In genomic region chr20:37856034-37856433, GRCh38 we compare ENCODE assay signal across 12 cellular contexts. TPM values are rescaled to one million over a fixed set of nuclear protein-coding genes. Genes with fewer than 3 reads are reported as not detected.
A peak's percentile ranks its signal among the peaks of the same experiment; 100 is the strongest.
DNase-seq lines count a peak whose midpoint lies in the region; ATAC-seq, FAIRE-seq and TF ChIP-seq lines count a peak whose summit lies in the region.
"Not testable (repeated sequence)": the region's sequence is repeated elsewhere in the genome, so short reads cannot be mapped to it uniquely, and the experiment has no call there.
"Had no signal": no experiment of that assay in that cellular context is flagged by ENCODE, and none has a peak within 500 bp of the region (broad histone marks: within the 10 kb centered on the region; RNA-seq: fewer than 3 reads in every experiment).

No MANE protein-coding gene starts in this region.

- POLR2A ChIA-PET in HepG2 (lab: Yijun Ruan, JAX), result not testable (repeated sequence)

- not testable (repeated sequence) for H3K27me3 ChIP-seq in Karpas-422 (ENCODE audit: low read length); HepG2 (ENCODE audit: control insufficient read depth in 1 of 2, insufficient read depth in 2 of 2, low read length in 2 of 2)

- CTCF ChIA-PET in HepG2 (lab: Yijun Ruan, JAX; ENCODE audit: low intra/inter-chr PET ratio, low total read pairs), result not testable (repeated sequence)

- H2AFZ ChIP-seq in Karpas-422 (ENCODE audit: low read length); HepG2 (ENCODE audit: low read length): not testable (repeated sequence)

- not testable (repeated sequence) for FAIRE-seq in HepG2 (lab: Jason Lieb, UNC)

- peak overlapping the region; percentile 63 for H3K4me2 ChIP-seq in Karpas-422 (ENCODE audit: low read depth, low read length, poor library complexity, severe bottlenecking)
- H3K4me2 ChIP-seq in HepG2 (ENCODE audit: low read depth, low read length), result not testable (repeated sequence)

- TF ChIP-seq RAD21 in HepG2 (CRISPR knock-in tag; IDR thresholded peaks at IDR 0.05), result not testable (repeated sequence)

- not testable (repeated sequence) for BruUV-seq in HepG2 (replicated peaks; lab: Mats Ljungman, UMichigan)

- WGBS in HepG2 (ENCODE audit: low lambda C conversion rate), result 95% methylated on average over 5 of the region's 5 CpGs

- TF ChIP-seq CTCF in HFFc6 (IDR thresholded peaks at IDR 0.05); HepG2 (CRISPR knock-in tag; IDR thresholded peaks at IDR 0.05): not testable (repeated sequence)

- H3K9ac ChIP-seq in Karpas-422 (ENCODE audit: low read length); HepG2 (ENCODE audit: insufficient read depth, low read depth, low read length): not testable (repeated sequence)

- H3K4me1 ChIP-seq in Karpas-422 (ENCODE audit: low read length), result peaks cover 52% of the 10 kb centered on the region
- not testable (repeated sequence) for H3K4me1 ChIP-seq in HepG2 (ENCODE audit: insufficient read depth, low read length)

- peaks cover 14% of the 10 kb centered on the region for H3K36me3 ChIP-seq in Karpas-422 (ENCODE audit: insufficient read depth, low read length)
- peaks cover 10 to 44% of the 10 kb centered on the region in 2 experiments for H3K36me3 ChIP-seq in HepG2 (replicated peaks in 1 of 2; ENCODE audit: control insufficient read depth in 1 of 2, insufficient read depth in 2 of 2, low read length in 2 of 2)

- in situ Hi-C loops in HepG2 (cut with HindIII; ENCODE audit: extremely low pct_ligation_motif_present, low pct_unique_long_range_greater_than_20kb), result not testable (repeated sequence)

- H3K79me2 ChIP-seq in Karpas-422 (ENCODE audit: low read length); HepG2 (ENCODE audit: insufficient read depth, low read length): not testable (repeated sequence)

- intact Hi-C loops in activated T-helper 2 cell treated with anti-CD3 and anti-CD28 coated beads, Interferon-gamma antibody, Interleukin-2, Interleukin-4, amounts not matched to agents 10 μg/mL and 5 μg/mL and 100 μg/mL, durations not matched to agents 14 hours and 24 hours and 36 hours (cut with micrococcal nuclease), result loop anchor here (10.0 kb wide), 1 partner anchor 139 kb away; no protein-coding TSS in a partner anchor
- intact Hi-C loops in HepG2 (cut with micrococcal nuclease; ENCODE audit: unreplicated experiment), result not testable (repeated sequence)

- H4K20me1 ChIP-seq in Karpas-422 (ENCODE audit: insufficient read depth, low read depth, low read length); HepG2 (ENCODE audit: insufficient read depth, low read length): not testable (repeated sequence)

- peaks cover 25% of the 10 kb centered on the region for H3K4me1 Mint-ChIP-seq in HFFc6 (ENCODE audit: low read depth)
- H3K4me1 Mint-ChIP-seq in activated T-cell treated with anti-CD3 and anti-CD28 coated beads, Interleukin-2, amount 50 U/mL, for 24 hours (ENCODE audit: low read depth), result peaks cover 15% of the 10 kb centered on the region
- peaks cover 25% of the 10 kb centered on the region for H3K4me1 Mint-ChIP-seq in activated T-helper 2 cell treated with anti-CD3 and anti-CD28 coated beads, Interferon-gamma antibody, Interleukin-2, Interleukin-4, amounts not matched to agents 10 μg/mL and 5 μg/mL and 100 μg/mL, durations not matched to agents 14 hours and 24 hours and 36 hours (ENCODE audit: low read depth)
- H3K4me1 Mint-ChIP-seq in activated naive CD8-positive, alpha-beta T cell treated with anti-CD3 and anti-CD28 coated beads, Interleukin-2, amount 50 U/mL, for 24 hours; stimulated activated naive CD8-positive, alpha-beta T cell treated with anti-CD3 and anti-CD28 coated beads, Interleukin-15, amount 100 ng/mL, for 72 hours: not testable (repeated sequence)
- peaks cover 5 to 23% of the 10 kb centered on the region in 2 donors for H3K4me1 Mint-ChIP-seq in stimulated activated naive B cell treated with anti-CD40 and anti-IgM and Interleukin-4, amounts not matched to agents 10 μg/mL and 1 μg/mL and 100 μg/mL, for 72 hours

- not testable (repeated sequence) for H3K4me3 ChIP-seq in Karpas-422 (ENCODE audit: low read length); HepG2 (replicated peaks in 1 of 3; ENCODE audit: insufficient read depth in 1 of 3, low read depth in 2 of 3, low read length in 3 of 3)

- ATAC-seq in activated naive CD8-positive, alpha-beta T cell treated with anti-CD3 and anti-CD28 coated beads, Interleukin-2, amount 50 U/mL, for 24 hours; HepG2; stimulated activated naive B cell treated with anti-CD40 and anti-IgM and Interleukin-4, amounts not matched to agents 10 μg/mL and 1 μg/mL and 100 μg/mL, for 72 hours (replicated peaks); stimulated activated naive CD8-positive, alpha-beta T cell treated with anti-CD3 and anti-CD28 coated beads, Interleukin-15, amount 100 ng/mL, for 72 hours: not testable (repeated sequence)

- TF ChIP-seq POLR2A in HepG2 (IDR thresholded peaks at IDR 0.05; ENCODE audit: insufficient read depth in 1 of 2, low read depth in 2 of 2, low read length in 2 of 2), result not testable (repeated sequence)

- H3K27ac Mint-ChIP-seq in HFFc6, result peak overlapping the region; percentile 87
- peak overlapping the region; percentile 48 for H3K27ac Mint-ChIP-seq in activated T-cell treated with anti-CD3 and anti-CD28 coated beads, Interleukin-2, amount 50 U/mL, for 24 hours
- H3K27ac Mint-ChIP-seq in activated T-helper 2 cell treated with anti-CD3 and anti-CD28 coated beads, Interferon-gamma antibody, Interleukin-2, Interleukin-4, amounts not matched to agents 10 μg/mL and 5 μg/mL and 100 μg/mL, durations not matched to agents 14 hours and 24 hours and 36 hours, result peak overlapping the region; percentile 77
- peak overlapping the region; percentile 5 for H3K27ac Mint-ChIP-seq in activated naive CD8-positive, alpha-beta T cell treated with anti-CD3 and anti-CD28 coated beads, Interleukin-2, amount 50 U/mL, for 24 hours
- H3K27ac Mint-ChIP-seq in stimulated activated naive B cell treated with anti-CD40 and anti-IgM and Interleukin-4, amounts not matched to agents 10 μg/mL and 1 μg/mL and 100 μg/mL, for 72 hours, result peak overlapping the region; percentile 63
- H3K27ac Mint-ChIP-seq in stimulated activated naive CD8-positive, alpha-beta T cell treated with anti-CD3 and anti-CD28 coated beads, Interleukin-15, amount 100 ng/mL, for 72 hours, result peak overlapping the region; percentile 45 to 77

- TF ChIP-seq EP300 in HepG2 (IDR thresholded peaks at IDR 0.05; ENCODE audit: low read depth in 2 of 2, low read length in 2 of 2); HepG2 (CRISPR knock-in tag; IDR thresholded peaks at IDR 0.05; ENCODE audit: borderline replicate concordance): not testable (repeated sequence)

- H3K9me2 ChIP-seq in Karpas-422 (replicated peaks; ENCODE audit: insufficient read depth, low read length), result not testable (repeated sequence)

- not testable (repeated sequence) for H3K9me3 Mint-ChIP-seq in HFFc6; activated T-cell treated with anti-CD3 and anti-CD28 coated beads, Interleukin-2, amount 50 U/mL, for 24 hours; activated T-helper 2 cell treated with anti-CD3 and anti-CD28 coated beads, Interferon-gamma antibody, Interleukin-2, Interleukin-4, amounts not matched to agents 10 μg/mL and 5 μg/mL and 100 μg/mL, durations not matched to agents 14 hours and 24 hours and 36 hours; activated naive CD8-positive, alpha-beta T cell treated with anti-CD3 and anti-CD28 coated beads, Interleukin-2, amount 50 U/mL, for 24 hours; stimulated activated naive B cell treated with anti-CD40 and anti-IgM and Interleukin-4, amounts not matched to agents 10 μg/mL and 1 μg/mL and 100 μg/mL, for 72 hours; stimulated activated naive CD8-positive, alpha-beta T cell treated with anti-CD3 and anti-CD28 coated beads, Interleukin-15, amount 100 ng/mL, for 72 hours

- H3K27me3 Mint-ChIP-seq in HFFc6 (ENCODE audit: insufficient read depth); activated T-cell treated with anti-CD3 and anti-CD28 coated beads, Interleukin-2, amount 50 U/mL, for 24 hours; activated T-helper 2 cell treated with anti-CD3 and anti-CD28 coated beads, Interferon-gamma antibody, Interleukin-2, Interleukin-4, amounts not matched to agents 10 μg/mL and 5 μg/mL and 100 μg/mL, durations not matched to agents 14 hours and 24 hours and 36 hours (ENCODE audit: low read depth); activated naive CD8-positive, alpha-beta T cell treated with anti-CD3 and anti-CD28 coated beads, Interleukin-2, amount 50 U/mL, for 24 hours; stimulated activated naive B cell treated with anti-CD40 and anti-IgM and Interleukin-4, amounts not matched to agents 10 μg/mL and 1 μg/mL and 100 μg/mL, for 72 hours; stimulated activated naive CD8-positive, alpha-beta T cell treated with anti-CD3 and anti-CD28 coated beads, Interleukin-15, amount 100 ng/mL, for 72 hours: not testable (repeated sequence)

- H3K27ac ChIP-seq in Karpas-422 (ENCODE audit: low read length), result peak overlapping the region; percentile 97
- H3K27ac ChIP-seq in HepG2 (ENCODE audit: extremely low read length, insufficient read depth, low read length), result not testable (repeated sequence)

- H3K9me3 ChIP-seq in Karpas-422 (ENCODE audit: low read length); HepG2 (ENCODE audit: low read length): not testable (repeated sequence)

- H3K36me3 Mint-ChIP-seq in HFFc6 (ENCODE audit: low read depth), result peaks cover 12% of the 10 kb centered on the region
- H3K36me3 Mint-ChIP-seq in activated T-cell treated with anti-CD3 and anti-CD28 coated beads, Interleukin-2, amount 50 U/mL, for 24 hours (ENCODE audit: low read depth), result peaks cover 81% of the 10 kb centered on the region
- H3K36me3 Mint-ChIP-seq in activated T-helper 2 cell treated with anti-CD3 and anti-CD28 coated beads, Interferon-gamma antibody, Interleukin-2, Interleukin-4, amounts not matched to agents 10 μg/mL and 5 μg/mL and 100 μg/mL, durations not matched to agents 14 hours and 24 hours and 36 hours (ENCODE audit: low read depth), result peaks cover 49% of the 10 kb centered on the region
- H3K36me3 Mint-ChIP-seq in activated naive CD8-positive, alpha-beta T cell treated with anti-CD3 and anti-CD28 coated beads, Interleukin-2, amount 50 U/mL, for 24 hours (ENCODE audit: low read depth), result peaks cover 21% of the 10 kb centered on the region
- H3K36me3 Mint-ChIP-seq in stimulated activated naive B cell treated with anti-CD40 and anti-IgM and Interleukin-4, amounts not matched to agents 10 μg/mL and 1 μg/mL and 100 μg/mL, for 72 hours, result peaks cover 46 to 68% of the 10 kb centered on the region in 2 donors

- DNase-seq in HFFc6; Karpas-422; activated T-cell treated with anti-CD3 and anti-CD28 coated beads, Interleukin-2, amount 50 U/mL, for 24 hours; activated T-helper 2 cell treated with anti-CD3 and anti-CD28 coated beads, Interferon-gamma antibody, Interleukin-2, Interleukin-4, amounts not matched to agents 10 μg/mL and 5 μg/mL and 100 μg/mL, durations not matched to agents 14 hours and 24 hours and 36 hours (ENCODE audit: low spot score); activated naive CD8-positive, alpha-beta T cell treated with anti-CD3 and anti-CD28 coated beads, Interleukin-2, amount 50 U/mL, for 24 hours; HepG2 (ENCODE audit: low spot score); stimulated activated naive B cell treated with anti-CD40 and anti-IgM and Interleukin-4, amounts not matched to agents 10 μg/mL and 1 μg/mL and 100 μg/mL, for 72 hours; stimulated activated naive CD8-positive, alpha-beta T cell treated with anti-CD3 and anti-CD28 coated beads, Interleukin-15, amount 100 ng/mL, for 72 hours: not testable (repeated sequence)

- H3K4me3 Mint-ChIP-seq in HFFc6; activated T-cell treated with anti-CD3 and anti-CD28 coated beads, Interleukin-2, amount 50 U/mL, for 24 hours; activated T-helper 2 cell treated with anti-CD3 and anti-CD28 coated beads, Interferon-gamma antibody, Interleukin-2, Interleukin-4, amounts not matched to agents 10 μg/mL and 5 μg/mL and 100 μg/mL, durations not matched to agents 14 hours and 24 hours and 36 hours (ENCODE audit: low read depth); activated naive CD8-positive, alpha-beta T cell treated with anti-CD3 and anti-CD28 coated beads, Interleukin-2, amount 50 U/mL, for 24 hours; stimulated activated naive B cell treated with anti-CD40 and anti-IgM and Interleukin-4, amounts not matched to agents 10 μg/mL and 1 μg/mL and 100 μg/mL, for 72 hours; stimulated activated naive CD8-positive, alpha-beta T cell treated with anti-CD3 and anti-CD28 coated beads, Interleukin-15, amount 100 ng/mL, for 72 hours: not testable (repeated sequence)

RNA-seq across cellular contexts. Expression of gene VSTM2L, which starts 46.9 kb away (rescaled TPM):
- under 1 TPM in 4 of 6 experiments, not detected in 2; 0.12 to 0.95 (median 0.55) TPM for total RNA-seq in HFFc6 (2021; fragmentation: NEBNext Ultra II Directional; extraction: Animal tissue kit (Norgen Biotek cat#: 25700))
- 0.14 TPM in 1 of 2 replicates, not detected in the other for total RNA-seq in Karpas-422 (2014; rRNA removed; shearing (Covaris generic); ENCODE audit: low replicate concordance)
- total RNA-seq in activated T-helper 2 cell treated with anti-CD3 and anti-CD28 coated beads, Interferon-gamma antibody, Interleukin-2, Interleukin-4, amounts not matched to agents 10 μg/mL and 5 μg/mL and 100 μg/mL, durations not matched to agents 14 hours and 24 hours and 36 hours, result 0.23 TPM in 1 of 2 replicates, not detected in the other
- not detected in 2 replicates for total RNA-seq in HepG2 (2016; rRNA removed; fragmentation: Illumina TruSeq; extraction: Trizol)
- total RNA-seq in HepG2 (2016; cell fraction: cytosol; rRNA removed; fragmentation: Illumina TruSeq; extraction: Trizol; ENCODE audit: low read depth), result not detected in 2 replicates
- 0.04 TPM in 1 of 2 replicates, not detected in the other for total RNA-seq in HepG2 (2016; cell fraction: insoluble cytoplasmic fraction; rRNA removed; fragmentation: Illumina TruSeq; extraction: Trizol)
- total RNA-seq in HepG2 (2016; cell fraction: membrane; rRNA removed; fragmentation: Illumina TruSeq; extraction: Trizol), result not detected in 2 replicates
- total RNA-seq in HepG2 (2016; cell fraction: nucleus; rRNA removed; fragmentation: Illumina TruSeq; extraction: Trizol), result not detected in 2 replicates
- 0.03 TPM in 1 of 2 replicates, not detected in the other for polyA plus RNA-seq in HepG2 (2011; rRNA removed)
- polyA plus RNA-seq in HepG2 (2011; cell fraction: cytosol; rRNA removed), result not detected in 2 replicates
- polyA plus RNA-seq in HepG2 (2011; cell fraction: nucleus; rRNA removed), result not detected in 2 replicates
- 0.19 TPM in 1 of 2 replicates, not detected in the other for polyA plus RNA-seq in HepG2 (2012)
- 0.08 TPM in 1 of 2 replicates, not detected in the other for polyA plus RNA-seq in HepG2 (2016; cell fraction: cytosol; fragmentation: Illumina TruSeq; extraction: Trizol; ENCODE audit: low read depth)
- polyA plus RNA-seq in HepG2 (2016; cell fraction: insoluble cytoplasmic fraction; fragmentation: Illumina TruSeq; extraction: Trizol; ENCODE audit: low read depth), result not detected in 2 replicates
- polyA plus RNA-seq in HepG2 (2016; cell fraction: membrane; fragmentation: Illumina TruSeq; extraction: Trizol; ENCODE audit: low read depth), result not detected in 2 replicates
- not detected in 2 replicates for polyA plus RNA-seq in HepG2 (2016; cell fraction: nucleus; fragmentation: Illumina TruSeq; extraction: Trizol; ENCODE audit: insufficient read depth, low read depth)
- not detected in 2 replicates for polyA minus RNA-seq in HepG2 (2011; rRNA and poly(A)+ RNA removed; ENCODE audit: low replicate concordance)
- not detected in 2 replicates for polyA minus RNA-seq in HepG2 (2011; cell fraction: cytosol; rRNA and poly(A)+ RNA removed)
- polyA minus RNA-seq in HepG2 (2011; cell fraction: nucleus; rRNA and poly(A)+ RNA removed), result not detected in 2 replicates
- total RNA-seq: B cell; Caco-2; CD4-positive, alpha-beta T cell; CD8-positive, alpha-beta T cell had no signal

Comparison
In these comparisons a context has a peak if more than half of its experiments do, and no peak if none do; other contexts are left out.
1. H3K27ac Mint-ChIP-seq: peak in every context shown above with its lines; median percentile 87 in HFFc6; 77 in activated T-helper 2 cell treated with anti-CD3 and anti-CD28 coated beads, Interferon-gamma antibody, Interleukin-2, Interleukin-4, amounts not matched to agents 10 μg/mL and 5 μg/mL and 100 μg/mL, durations not matched to agents 14 hours and 24 hours and 36 hours; 63 in stimulated activated naive B cell treated with anti-CD40 and anti-IgM and Interleukin-4, amounts not matched to agents 10 μg/mL and 1 μg/mL and 100 μg/mL, for 72 hours; 61 in stimulated activated naive CD8-positive, alpha-beta T cell treated with anti-CD3 and anti-CD28 coated beads, Interleukin-15, amount 100 ng/mL, for 72 hours; 48 in activated T-cell treated with anti-CD3 and anti-CD28 coated beads, Interleukin-2, amount 50 U/mL, for 24 hours; 5 in activated naive CD8-positive, alpha-beta T cell treated with anti-CD3 and anti-CD28 coated beads, Interleukin-2, amount 50 U/mL, for 24 hours.